Comparison of ENCODE assay signal across 11 cellular contexts in genomic region chr10:74827694-74828093, GRCh38. TPM values are rescaled to one million over a fixed set of nuclear protein-coding genes. Genes with fewer than 3 reads are reported as not detected.
DNase-seq lines count a peak whose midpoint lies in the region; ATAC-seq and TF ChIP-seq lines count a peak whose summit lies in the region.
"Had no signal": no experiment of that assay in that cellular context is flagged by ENCODE, and none has a peak within 500 bp of the region (broad histone marks: within the 10 kb centered on the region; RNA-seq: fewer than 3 reads in every experiment).

No MANE protein-coding gene starts in this region.

- H3K27ac ChIP-seq in liver (ENCODE audit: low read depth in 1 of 2, low read length in 2 of 2), result no peak overlapping the region
- H3K27ac ChIP-seq in thoracic aorta, result peak overlapping the region in 1 of 2 donors; percentile 32

- H3K4me3 ChIP-seq in liver (ENCODE audit: low read depth in 1 of 3, low read length in 3 of 3) (peak overlapping the region in 2 of 3 donors; percentile 76 to 98), thoracic aorta (peak overlapping the region; percentile 85)

- H3K27me3 ChIP-seq in liver (ENCODE audit: control insufficient read depth in 4 of 4, insufficient read depth in 4 of 4, low read length in 3 of 4) (no peaks in the 10 kb centered on the region), thoracic aorta (replicated peaks; ENCODE audit: insufficient read depth) (no peaks in the 10 kb centered on the region)

- 92% methylated on average over 7 of the region's 7 CpGs for WGBS in liver

- peak overlapping the region; percentile 88 for H3K27ac Mint-ChIP-seq in activated T-cell treated with anti-CD3 and anti-CD28 coated beads, Interleukin-2, amount 50 U/mL, for 24 hours
- H3K27ac Mint-ChIP-seq in activated naive CD8-positive, alpha-beta T cell treated with anti-CD3 and anti-CD28 coated beads for 36 hours, result peak overlapping the region; percentile 90

- H3K4me3 Mint-ChIP-seq in activated T-cell treated with anti-CD3 and anti-CD28 coated beads, Interleukin-2, amount 50 U/mL, for 24 hours, result peak overlapping the region; percentile 85
- peak overlapping the region; percentile 94 for H3K4me3 Mint-ChIP-seq in activated naive CD8-positive, alpha-beta T cell treated with anti-CD3 and anti-CD28 coated beads for 36 hours

- no peak for TF ChIP-seq RAD21 in liver (IDR thresholded peaks at IDR 0.05)

- H3K36me3 ChIP-seq in liver (ENCODE audit: control insufficient read depth in 4 of 4, insufficient read depth in 3 of 4, low read depth in 1 of 4, low read length in 3 of 4), result no peaks in the 10 kb centered on the region
- peaks cover 3% of the 10 kb centered on the region for H3K36me3 ChIP-seq in thoracic aorta

- peaks cover 64% of the 10 kb centered on the region for H3K4me1 Mint-ChIP-seq in activated T-cell treated with anti-CD3 and anti-CD28 coated beads, Interleukin-2, amount 50 U/mL, for 24 hours (ENCODE audit: low read depth)
- H3K4me1 Mint-ChIP-seq in activated naive CD8-positive, alpha-beta T cell treated with anti-CD3 and anti-CD28 coated beads for 36 hours, result peaks cover 58% of the 10 kb centered on the region

- H3K4me1 ChIP-seq in liver (ENCODE audit: control insufficient read depth in 4 of 4, insufficient read depth in 4 of 4, low read length in 3 of 4), result peaks cover 0 to 13% (median 6%) of the 10 kb centered on the region in 4 donors
- H3K4me1 ChIP-seq in thoracic aorta (ENCODE audit: control insufficient read depth in 1 of 2, low read depth in 2 of 2), result peaks cover 27 to 30% of the 10 kb centered on the region in 2 donors

- DNase-seq in activated T-cell treated with anti-CD3 and anti-CD28 coated beads, Interleukin-2, amount 50 U/mL, for 24 hours, result no peak
- DNase-seq in activated T-cell treated with anti-CD3 and anti-CD28 coated beads, Interleukin-2, amount 50 U/mL, for 48 hours, result no peak
- DNase-seq in activated naive CD8-positive, alpha-beta T cell treated with anti-CD3 and anti-CD28 coated beads for 36 hours, result no peak
- DNase-seq in thoracic aorta (ENCODE audit: low spot score), result no peak
- DNase-seq in SHP77 treated with DMSO at 0.1 percent for 48 hours (lab: John Stamatoyannopoulos, UW), result no peak
- DNase-seq in NCI-H69 (lab: John Stamatoyannopoulos, UW), result no peak
- DNase-seq: activated CD8-positive, alpha-beta memory T cell treated with anti-CD3 and anti-CD28 coated beads for 24 hours; AML-193; NCI-H1436 treated with DMSO at 0.1 percent for 48 hours had no signal

- TF ChIP-seq CTCF in liver (IDR thresholded peaks at IDR 0.05; ENCODE audit: low read depth, low read length, missing input control), result no peak
- TF ChIP-seq CTCF in thoracic aorta (IDR thresholded peaks at IDR 0.05), result no peak

- H3K9me3 ChIP-seq in liver (ENCODE audit: control insufficient read depth in 4 of 4, low read length in 3 of 4) (no peaks in the 10 kb centered on the region), thoracic aorta (no peaks in the 10 kb centered on the region)

- peaks cover 12% of the 10 kb centered on the region for H3K36me3 Mint-ChIP-seq in activated T-cell treated with anti-CD3 and anti-CD28 coated beads, Interleukin-2, amount 50 U/mL, for 24 hours (ENCODE audit: low read depth)
- H3K36me3 Mint-ChIP-seq in activated naive CD8-positive, alpha-beta T cell treated with anti-CD3 and anti-CD28 coated beads for 36 hours, result peaks cover 26% of the 10 kb centered on the region

- no peaks in the 10 kb centered on the region for H3K27me3 Mint-ChIP-seq in activated T-cell treated with anti-CD3 and anti-CD28 coated beads, Interleukin-2, amount 50 U/mL, for 24 hours
- H3K27me3 Mint-ChIP-seq in activated naive CD8-positive, alpha-beta T cell treated with anti-CD3 and anti-CD28 coated beads for 36 hours, result no peaks in the 10 kb centered on the region

- no peak overlapping the region for H3K9ac ChIP-seq in liver (ENCODE audit: low read depth in 1 of 2, low read length in 2 of 2)

- no peaks in the 10 kb centered on the region for H3K9me3 Mint-ChIP-seq in activated T-cell treated with anti-CD3 and anti-CD28 coated beads, Interleukin-2, amount 50 U/mL, for 24 hours
- H3K9me3 Mint-ChIP-seq in activated naive CD8-positive, alpha-beta T cell treated with anti-CD3 and anti-CD28 coated beads for 36 hours, result peaks cover 3% of the 10 kb centered on the region

- ATAC-seq in thoracic aorta (ENCODE audit: insufficient number of reproducible peaks, low FRiP score, low read depth) (no peak), GM18909 (IDR thresholded peaks at IDR 0.05; ENCODE audit: poor library complexity, unreplicated experiment) (no peak)

TF ChIP-seq in liver, 16 proteins besides CTCF, POLR2A, EP300 and RAD21:
- TF ChIP-seq REST (IDR thresholded peaks at IDR 0.05), result no peak
- no peak for TF ChIP-seq HNF4A (conservative IDR thresholded peaks at IDR 0.05)
- TF ChIP-seq TAF1 (conservative IDR thresholded peaks at IDR 0.05), result no peak
- no peak for TF ChIP-seq RXRA (IDR thresholded peaks at IDR 0.05)
- TF ChIP-seq ZBTB33 (IDR thresholded peaks at IDR 0.05), result no peak
- TF ChIP-seq YY1 (IDR thresholded peaks at IDR 0.05), result no peak
- no peak for TF ChIP-seq SP1 (IDR thresholded peaks at IDR 0.05)
- no peak for TF ChIP-seq GABPA (IDR thresholded peaks at IDR 0.05 in 1 of 2, conservative IDR thresholded peaks at IDR 0.05 in 1 of 2)

RNA-seq across cellular contexts. Expression of gene KAT6B, which starts 1.3 kb away (rescaled TPM):
- 10 to 100 TPM; 22.2 to 23.4 TPM for total RNA-seq in activated naive CD8-positive, alpha-beta T cell treated with anti-CD3 and anti-CD28 coated beads for 36 hours
- total RNA-seq in liver (10 to 100 TPM; 11.0 to 21.2 TPM), thoracic aorta (10 to 100 TPM; 38.4 to 46.9 TPM)
- 1 to 10 TPM; 2.0 to 6.6 TPM for polyA plus RNA-seq in liver
